ENCODE assay signal across 26 cellular contexts in genomic region chr6:68695403-68695802, GRCh38.
A peak's percentile ranks its signal among the peaks of the same experiment; 100 is the strongest.
DNase-seq lines count a peak whose midpoint lies in the region; ATAC-seq, FAIRE-seq and TF ChIP-seq lines count a peak whose summit lies in the region.
"Had no signal": no experiment of that assay in that cellular context is flagged by ENCODE, and none has a peak within 500 bp of the region (broad histone marks: within the 10 kb centered on the region; RNA-seq: fewer than 3 reads in every experiment).

No MANE protein-coding gene starts in this region.

- CTCF ChIA-PET in CD8-positive, alpha-beta memory T cell (lab: Charles Lee) = no interaction called here
- CTCF ChIA-PET in H1 (lab: Charles Lee; ENCODE audit: partially characterized antibody) (interaction anchor here (1.0 kb wide), 1 partner anchor 32 kb away, joined by 4 read pairs; no protein-coding TSS in a partner anchor), PC-9 (lab: Charles Lee) (no interaction called here)

- H3K9me2 ChIP-seq in PC-9 (ENCODE audit: insufficient read depth) = no peaks in the 10 kb centered on the region

- H4K8ac ChIP-seq in H1 (ENCODE audit: extremely low read depth, insufficient read depth, low read length) = no peak overlapping the region
- H4K8ac ChIP-seq in neuronal stem cell (ENCODE audit: low read depth, low read length) = no peak overlapping the region

- no peak overlapping the region for H3K27ac Mint-ChIP-seq in CD8-positive, alpha-beta memory T cell
- H3K27ac Mint-ChIP-seq: B cell; CD4-positive, alpha-beta T cell; CD8-positive, alpha-beta T cell had no signal

- TF ChIP-seq CTCF in OCI-LY3 (IDR thresholded peaks at IDR 0.05; ENCODE audit: low read depth, low read length) (no peak), H1 (IDR thresholded peaks at IDR 0.05; ENCODE audit: control extremely low read depth in 1 of 3, insufficient read depth in 1 of 3, low read depth in 1 of 3, low read length in 3 of 3) (no peak), Peyer's patch (IDR thresholded peaks at IDR 0.05) (no peak), PC-9 (conservative IDR thresholded peaks at IDR 0.05) (no peak)

- H3K36me3 ChIP-seq in CD8-positive, alpha-beta memory T cell (ENCODE audit: insufficient read depth, low read length) = no peaks in the 10 kb centered on the region
- no peaks in the 10 kb centered on the region for H3K36me3 ChIP-seq in OCI-LY3 (replicated peaks; ENCODE audit: low read depth, low read length)
- H3K36me3 ChIP-seq in H1 (ENCODE audit: control insufficient read depth in 2 of 4, insufficient read depth in 4 of 4, low read length in 3 of 4) = no peaks in the 10 kb centered on the region
- H3K36me3 ChIP-seq in neuronal stem cell (replicated peaks in 1 of 2; ENCODE audit: control insufficient read depth in 2 of 2, insufficient read depth in 2 of 2, low read length in 2 of 2) = no peaks in the 10 kb centered on the region
- no peaks in the 10 kb centered on the region for H3K36me3 ChIP-seq in Peyer's patch
- H3K36me3 ChIP-seq in PC-9 (ENCODE audit: low read depth) = no peaks in the 10 kb centered on the region
- H3K36me3 ChIP-seq: BLaER1 treated with 17β-estradiol and CSF1 and Interleukin-3, amounts not matched to agents 10 nM and 100 nM had no signal

- ATAC-seq in HG02798 (IDR thresholded peaks at IDR 0.05; ENCODE audit: poor library complexity, unreplicated experiment) = no peak
- ATAC-seq: A549; CD8-positive, alpha-beta T cell; GM12878 had no signal

- no peaks in the 10 kb centered on the region for H3K9me3 ChIP-seq in CD8-positive, alpha-beta memory T cell (ENCODE audit: low read length)
- H3K9me3 ChIP-seq in OCI-LY3 (ENCODE audit: insufficient read depth, low read length) (no peaks in the 10 kb centered on the region), H1 (ENCODE audit: insufficient read depth in 2 of 2, low read depth in 1 of 2, low read length in 1 of 2) (no peaks in the 10 kb centered on the region), neuronal stem cell (replicated peaks in 1 of 2; ENCODE audit: control insufficient read depth in 2 of 2, insufficient read depth in 1 of 2, low read depth in 1 of 2, low read length in 2 of 2) (no peaks in the 10 kb centered on the region), Peyer's patch (no peaks in the 10 kb centered on the region), PC-9 (ENCODE audit: insufficient read depth, low read depth) (no peaks in the 10 kb centered on the region)
- H3K9me3 ChIP-seq: A549; BLaER1 treated with 17β-estradiol and CSF1 and Interleukin-3, amounts not matched to agents 10 nM and 100 nM had no signal

- peak overlapping the region; percentile 10 for H3K27ac ChIP-seq in CD8-positive, alpha-beta memory T cell (ENCODE audit: low read depth, low read length)
- no peak overlapping the region for H3K27ac ChIP-seq in OCI-LY3 (ENCODE audit: low read length)
- no peak overlapping the region for H3K27ac ChIP-seq in H1 (ENCODE audit: low read depth, low read length)
- peak overlapping the region; percentile 26 for H3K27ac ChIP-seq in neuronal stem cell (replicated peaks; ENCODE audit: low read length)
- no peak overlapping the region for H3K27ac ChIP-seq in Peyer's patch
- H3K27ac ChIP-seq in PC-9 = no peak overlapping the region
- H3K27ac ChIP-seq: 22Rv1; A549; BLaER1 treated with 17β-estradiol and CSF1 and Interleukin-3, amounts not matched to agents 10 nM and 100 nM; C4-2B had no signal

- H3K18ac ChIP-seq in H1 (ENCODE audit: extremely low read depth, low read length) (no peak overlapping the region), neuronal stem cell (ENCODE audit: low read length) (no peak overlapping the region)

- intact Hi-C loops in PC-9 (cut with micrococcal nuclease; ENCODE audit: unreplicated experiment) = no loop called here

- H2BK120ac ChIP-seq in H1 (replicated peaks; ENCODE audit: low read depth, low read length) = no peak overlapping the region
- no peak overlapping the region for H2BK120ac ChIP-seq in neuronal stem cell (ENCODE audit: low read depth, low read length)

- H4K5ac ChIP-seq in H1 (ENCODE audit: insufficient read length, low read depth, low read length) = no peak overlapping the region

- no peaks in the 10 kb centered on the region for H3K4me1 ChIP-seq in CD8-positive, alpha-beta memory T cell (ENCODE audit: insufficient read depth, low read length)
- H3K4me1 ChIP-seq in OCI-LY3 (ENCODE audit: low read length) (no peaks in the 10 kb centered on the region), H1 (replicated peaks in 1 of 4; ENCODE audit: control insufficient read depth in 3 of 4, insufficient read depth in 4 of 4, low read length in 3 of 4) (0 out of 7 replicates have a peak, but pooled peaks cover 0 to 2% (median 0%) of the 10 kb centered on the region in 4 experiments), neuronal stem cell (ENCODE audit: control insufficient read depth in 2 of 2, insufficient read depth in 1 of 2, low read depth in 1 of 2, low read length in 2 of 2) (peaks cover 0 to 7% of the 10 kb centered on the region in 2 donors), Peyer's patch (no peaks in the 10 kb centered on the region), PC-9 (replicated peaks; ENCODE audit: insufficient read depth) (no peaks in the 10 kb centered on the region)
- H3K4me1 ChIP-seq: A549; BLaER1 treated with 17β-estradiol and CSF1 and Interleukin-3, amounts not matched to agents 10 nM and 100 nM had no signal

- H3K27me3 ChIP-seq in CD8-positive, alpha-beta memory T cell (ENCODE audit: insufficient read depth, low read length, poor library complexity, severe bottlenecking) = no peaks in the 10 kb centered on the region
- H3K27me3 ChIP-seq in OCI-LY3 (ENCODE audit: low read depth, low read length) = no peaks in the 10 kb centered on the region
- no peaks in the 10 kb centered on the region for H3K27me3 ChIP-seq in H1 (replicated peaks in 1 of 4; ENCODE audit: control insufficient read depth in 3 of 4, extremely low read depth in 1 of 4, insufficient read depth in 3 of 4, low read length in 3 of 4)
- H3K27me3 ChIP-seq in neuronal stem cell (ENCODE audit: control insufficient read depth in 3 of 3, insufficient read depth in 3 of 3, low read depth in 1 of 3, low read length in 3 of 3) = no peaks in the 10 kb centered on the region
- H3K27me3 ChIP-seq in Peyer's patch = no peaks in the 10 kb centered on the region
- H3K27me3 ChIP-seq in PC-9 (ENCODE audit: insufficient read depth, low read depth) = no peaks in the 10 kb centered on the region
- H3K27me3 ChIP-seq: BLaER1 treated with 17β-estradiol and CSF1 and Interleukin-3, amounts not matched to agents 10 nM and 100 nM had no signal

- H4K91ac ChIP-seq in H1 (replicated peaks; ENCODE audit: insufficient read length, low read length) = peak overlapping the region; percentile 35
- H4K91ac ChIP-seq in neuronal stem cell (ENCODE audit: low read depth, low read length, poor library complexity) = no peak overlapping the region

- no peak for DNase-seq in CD8-positive, alpha-beta memory T cell
- DNase-seq in H1 (ENCODE audit: low read depth in 1 of 2, low spot score in 2 of 2) = no peak
- no peak for DNase-seq in neuronal stem cell (ENCODE audit: low spot score)
- DNase-seq in Peyer's patch = no peak
- no peak for DNase-seq in PC-9
- DNase-seq: AML-193; CD4-positive, alpha-beta T cell; CD8-positive, alpha-beta T cell; COR-L47; DMS 273 treated with DMSO at 0.1 percent for 48 hours; DMS153; DMS53; DMS79; DND-41; EL; GDM1 had no signal

- H3K79me1 ChIP-seq in H1 (ENCODE audit: low read depth, low read length) = no peaks in the 10 kb centered on the region
- no peaks in the 10 kb centered on the region for H3K79me1 ChIP-seq in neuronal stem cell (ENCODE audit: low read depth, low read length)

- no peak overlapping the region for H3K23ac ChIP-seq in H1 (ENCODE audit: insufficient read length)
- no peak overlapping the region for H3K23ac ChIP-seq in neuronal stem cell (ENCODE audit: low read depth, low read length, poor library complexity)

- H3K9me3 Mint-ChIP-seq in CD8-positive, alpha-beta memory T cell = peaks cover 0 to 5% (median 4%) of the 10 kb centered on the region in 5 donors
- H3K9me3 Mint-ChIP-seq: CD4-positive, alpha-beta T cell; CD8-positive, alpha-beta T cell had no signal

- H2BK12ac ChIP-seq in H1 (ENCODE audit: low read depth, low read length) (no peak overlapping the region), neuronal stem cell (ENCODE audit: low read length) (no peak overlapping the region)

- no peak overlapping the region for H3K4ac ChIP-seq in H1 (replicated peaks; ENCODE audit: insufficient read length, low read depth, low read length)
- no peak overlapping the region for H3K4ac ChIP-seq in neuronal stem cell (ENCODE audit: low read length)

- H3K14ac ChIP-seq in H1 (ENCODE audit: insufficient read length) = no peak overlapping the region
- no peak overlapping the region for H3K14ac ChIP-seq in neuronal stem cell (ENCODE audit: low read length)

- H3K23me2 ChIP-seq in H1 (ENCODE audit: low read depth, low read length) = no peaks in the 10 kb centered on the region

- H3K79me2 ChIP-seq in OCI-LY3 (ENCODE audit: low read length) (no peaks in the 10 kb centered on the region), H1 (ENCODE audit: control insufficient read depth in 1 of 2, insufficient read depth in 2 of 2, low read length in 2 of 2) (no peaks in the 10 kb centered on the region), PC-9 (ENCODE audit: low read depth) (no peaks in the 10 kb centered on the region)

- TF ChIP-seq EP300 in H1 (IDR thresholded peaks at IDR 0.05; ENCODE audit: borderline replicate concordance in 1 of 2, low read depth in 2 of 2, low read length in 2 of 2) = no peak

- BruUV-seq in PC-9 (replicated peaks; lab: Mats Ljungman, UMichigan) = no TSS peak

- no peak overlapping the region for H2BK20ac ChIP-seq in H1 (ENCODE audit: low read length)

- H3K4me3 ChIP-seq in CD8-positive, alpha-beta memory T cell (ENCODE audit: low read length) = no peak overlapping the region
- H3K4me3 ChIP-seq in OCI-LY3 (ENCODE audit: low read length) (no peak overlapping the region), H1 (ENCODE audit: extremely low read depth in 1 of 4, insufficient read depth in 2 of 4, low read depth in 3 of 4, low read length in 4 of 4) (no peak overlapping the region), neuronal stem cell (ENCODE audit: low read length in 2 of 2) (no peak overlapping the region), Peyer's patch (no peak overlapping the region), PC-9 (no peak overlapping the region)
- H3K4me3 ChIP-seq: A549; BLaER1 treated with 17β-estradiol and CSF1 and Interleukin-3, amounts not matched to agents 10 nM and 100 nM; GM12878 had no signal

- no peaks in the 10 kb centered on the region for H3F3A ChIP-seq in PC-9 (ENCODE audit: insufficient read depth, low read depth)

- H2BK15ac ChIP-seq in H1 (ENCODE audit: low read length) (no peak overlapping the region), neuronal stem cell (ENCODE audit: low read length) (no peak overlapping the region)

- no peak for TF ChIP-seq POLR2A in H1 (IDR thresholded peaks at IDR 0.05; ENCODE audit: control extremely low read depth in 1 of 2, low read depth in 2 of 2, low read length in 2 of 2)
- TF ChIP-seq POLR2A in Peyer's patch (IDR thresholded peaks at IDR 0.05) = no peak

- H3K9ac ChIP-seq in OCI-LY3 (ENCODE audit: low read length) = no peak overlapping the region
- no peak overlapping the region for H3K9ac ChIP-seq in H1 (replicated peaks in 1 of 4; ENCODE audit: extremely low read depth in 1 of 4, low read depth in 3 of 4, low read length in 3 of 4)
- H3K9ac ChIP-seq in neuronal stem cell (ENCODE audit: low read depth, low read length, poor library complexity) = no peak overlapping the region
- H3K9ac ChIP-seq: BLaER1 treated with 17β-estradiol and CSF1 and Interleukin-3, amounts not matched to agents 10 nM and 100 nM had no signal

- H3K4me1 Mint-ChIP-seq in CD8-positive, alpha-beta memory T cell = no peaks in the 10 kb centered on the region
- H3K4me1 Mint-ChIP-seq: B cell had no signal

- peak overlapping the region; percentile 47 for H2AFZ ChIP-seq in OCI-LY3 (ENCODE audit: low read depth, low read length)
- H2AFZ ChIP-seq in H1 (ENCODE audit: low read length) = no peak overlapping the region
- H2AFZ ChIP-seq in neuronal stem cell (ENCODE audit: low read length) = no peak overlapping the region
- H2AFZ ChIP-seq in PC-9 = no peak overlapping the region

- H2AK5ac ChIP-seq in H1 (ENCODE audit: low read depth, low read length) = no peak overlapping the region
- H2AK5ac ChIP-seq in neuronal stem cell (ENCODE audit: low read depth, low read length) = no peak overlapping the region

- H3K4me2 ChIP-seq in OCI-LY3 (ENCODE audit: low read length) = no peak overlapping the region
- H3K4me2 ChIP-seq in H1 (ENCODE audit: insufficient read depth in 1 of 2, low read depth in 2 of 2, low read length in 2 of 2) = no peak overlapping the region
- H3K4me2 ChIP-seq in neuronal stem cell (ENCODE audit: insufficient read depth, low read length, poor library complexity, severe bottlenecking) = no peak overlapping the region
- H3K4me2 ChIP-seq in PC-9 = no peak overlapping the region
- H3K4me2 ChIP-seq: A549; BLaER1 treated with 17β-estradiol and CSF1 and Interleukin-3, amounts not matched to agents 10 nM and 100 nM had no signal

- H2BK5ac ChIP-seq in H1 (ENCODE audit: low read depth, low read length) = no peak overlapping the region
- no peak overlapping the region for H2BK5ac ChIP-seq in neuronal stem cell (ENCODE audit: low read length)

- no peak for FAIRE-seq in H1 (lab: Jason Lieb, UNC)
- FAIRE-seq: A549, GM12878, GM12892, GM18507 had no signal

- no peaks in the 10 kb centered on the region for H3K36me3 Mint-ChIP-seq in CD8-positive, alpha-beta memory T cell
- H3K36me3 Mint-ChIP-seq: CD8-positive, alpha-beta T cell had no signal

- H4K20me1 ChIP-seq in OCI-LY3 (ENCODE audit: insufficient read depth, low read length) = no peaks in the 10 kb centered on the region
- no peaks in the 10 kb centered on the region for H4K20me1 ChIP-seq in H1 (replicated peaks in 1 of 2; ENCODE audit: control insufficient read depth in 1 of 2, insufficient read depth in 2 of 2, low read length in 2 of 2)
- H4K20me1 ChIP-seq in PC-9 (ENCODE audit: insufficient read depth) = no peaks in the 10 kb centered on the region
- H4K20me1 ChIP-seq: BLaER1 treated with 17β-estradiol and CSF1 and Interleukin-3, amounts not matched to agents 10 nM and 100 nM had no signal

- TF ChIP-seq RAD21 in H1 (IDR thresholded peaks at IDR 0.05 in 1 of 2, conservative IDR thresholded peaks at IDR 0.05 in 1 of 2; ENCODE audit: low read depth in 2 of 2, low read length in 2 of 2) = no peak

- POLR2A ChIA-PET in CD8-positive, alpha-beta memory T cell (lab: Charles Lee) = no interaction called here
- POLR2A ChIA-PET in H1 (lab: Charles Lee; ENCODE audit: partially characterized antibody) = no interaction called here
- POLR2A ChIA-PET in PC-9 (lab: Charles Lee; ENCODE audit: unreplicated experiment) = no interaction called here

- H3K56ac ChIP-seq in H1 (replicated peaks; ENCODE audit: insufficient read length, low read depth, low read length) = no peak overlapping the region

- no peak overlapping the region for H3K4me3 Mint-ChIP-seq in CD8-positive, alpha-beta memory T cell
- H3K4me3 Mint-ChIP-seq: B cell; CD4-positive, alpha-beta T cell; CD8-positive, alpha-beta T cell had no signal

- no peaks in the 10 kb centered on the region for H3K27me3 Mint-ChIP-seq in CD8-positive, alpha-beta memory T cell
- H3K27me3 Mint-ChIP-seq: B cell; CD4-positive, alpha-beta T cell had no signal

- 94% methylated on average over 4 of the region's 4 CpGs; no CpG with 5 or more reads in 1 of the 2 experiments for WGBS in H1 (ENCODE audit: extremely low coverage in 1 of 2, insufficient coverage in 1 of 2, insufficient read length in 1 of 2, insufficient replicate concordance in 2 of 2, low coverage in 1 of 2, low lambda C conversion rate in 2 of 2, missing lambda C conversion rate in 1 of 2), 2 experiments
- no CpG with 5 or more reads among the region's 4 CpGs for WGBS in neuronal stem cell (ENCODE audit: extremely low coverage in 2 of 2, insufficient read length in 2 of 2, insufficient replicate concordance in 1 of 2), 2 donors

Comparison
In these comparisons a context has a peak if more than half of its experiments do, and no peak if none do; other contexts are left out.
1. H3K27ac ChIP-seq: peak in CD8-positive, alpha-beta memory T cell (single experiment) and neuronal stem cell (single experiment); none in OCI-LY3 (single experiment), H1 (single experiment), Peyer's patch (0 of 4) and PC-9 (single experiment).